8 cellular contexts compared by ENCODE assay signal in genomic region chr1:117365350-117366280, GRCh38. TPM values are rescaled to one million over a fixed set of nuclear protein-coding genes. Genes with fewer than 3 reads are reported as not detected.
DNase-seq lines count a peak whose midpoint lies in the region; ATAC-seq and TF ChIP-seq lines count a peak whose summit lies in the region.

No MANE protein-coding gene starts in this region.

- H3K36me3 ChIP-seq in heart right ventricle = no peaks in the 10 kb centered on the region
- H3K36me3 ChIP-seq in suprapubic skin = no peaks in the 10 kb centered on the region

- no peak for DNase-seq in heart right ventricle
- DNase-seq in cardiac septum (ENCODE audit: low spot score) = no peak
- DNase-seq in iris pigment epithelial cell (ENCODE audit: low read depth) = peak; percentile 29
- DNase-seq in suprapubic skin (ENCODE audit: low spot score in 2 of 2) = no peak
- no peak for DNase-seq in retina

- TF ChIP-seq CTCF in heart right ventricle (IDR thresholded peaks at IDR 0.05) = no peak
- TF ChIP-seq CTCF in suprapubic skin (IDR thresholded peaks at IDR 0.05) = no peak

- no peak for ATAC-seq in heart right ventricle
- no peak for ATAC-seq in HG03196 (IDR thresholded peaks at IDR 0.05; ENCODE audit: unreplicated experiment)
- ATAC-seq in HG02884 (IDR thresholded peaks at IDR 0.05; ENCODE audit: unreplicated experiment) = no peak

- no peak for TF ChIP-seq POLR2A in suprapubic skin (IDR thresholded peaks at IDR 0.05)

- intact Hi-C loops in heart right ventricle (cut with DNase I) (loop anchor here in 3 of 10 donors (5.0 to 10.0 kb wide), 6 partner anchors 97 to 559 kb away; partner anchors contain the start of genes TENT5C (in 2 of the 3), TRIM45 (in 2 of the 3), GDAP2 (in 1 of the 3) and WDR3 (in 1 of the 3)), cardiac septum (cut with DNase I) (loop anchor here (10.0 kb wide), 2 partner anchors 239 to 241 kb away; partner anchors contain the start of genes TENT5C and TRIM45)

- H3K27ac ChIP-seq in heart right ventricle = peak overlapping the region in 9 of 10 donors; percentile 93 to 100 (median 99)
- peak overlapping the region; percentile 45 for H3K27ac ChIP-seq in adipose tissue (ENCODE audit: low read depth, low read length)
- H3K27ac ChIP-seq in suprapubic skin = peak overlapping the region; percentile 99

- H3K27me3 ChIP-seq in heart right ventricle = no peaks in the 10 kb centered on the region
- no peaks in the 10 kb centered on the region for H3K27me3 ChIP-seq in suprapubic skin

- peak overlapping the region; percentile 78 to 96 (median 90) for H3K4me3 ChIP-seq in heart right ventricle
- H3K4me3 ChIP-seq in suprapubic skin = peak overlapping the region; percentile 97

- 36 to 37% methylated on average over 11 of the region's 11 CpGs for WGBS in heart right ventricle, 2 donors
- 17 to 40% (median 39%) methylated on average over 11 of the region's 11 CpGs for WGBS in adipose tissue, 3 donors
- WGBS in suprapubic skin = 35% methylated on average over 11 of the region's 11 CpGs

- TF ChIP-seq EP300 in suprapubic skin (IDR thresholded peaks at IDR 0.05) = no peak

- H3K4me1 ChIP-seq in heart right ventricle (peaks cover 0 to 52% (median 44%) of the 10 kb centered on the region in 9 donors), suprapubic skin (peaks cover 43% of the 10 kb centered on the region)

- H3K9me3 ChIP-seq in heart right ventricle (no peaks in the 10 kb centered on the region), suprapubic skin (no peaks in the 10 kb centered on the region)

RNA-seq across cellular contexts. Expression of gene MAN1A2, which starts 1.6 kb away (rescaled TPM):
- total RNA-seq in heart right ventricle (10 to 100 TPM; 22.6 to 37.3 (median 26.3) TPM), cardiac septum (36.3 TPM), suprapubic skin (10 to 100 TPM; 28.9 to 46.2 (median 35.0) TPM)
- polyA plus RNA-seq in heart right ventricle (1 to 10 TPM; 5.1 to 6.4 TPM), adipose tissue (10 to 100 TPM; 10.9 to 11.8 (median 11.3) TPM)

Comparison
In these comparisons a context has a peak if more than half of its experiments do, and no peak if none do; other contexts are left out.
1. H3K27ac ChIP-seq: peak in every context shown above with its lines; median percentile 99 in heart right ventricle; 99 in suprapubic skin; 45 in adipose tissue.